In the genomic region with DNA sequence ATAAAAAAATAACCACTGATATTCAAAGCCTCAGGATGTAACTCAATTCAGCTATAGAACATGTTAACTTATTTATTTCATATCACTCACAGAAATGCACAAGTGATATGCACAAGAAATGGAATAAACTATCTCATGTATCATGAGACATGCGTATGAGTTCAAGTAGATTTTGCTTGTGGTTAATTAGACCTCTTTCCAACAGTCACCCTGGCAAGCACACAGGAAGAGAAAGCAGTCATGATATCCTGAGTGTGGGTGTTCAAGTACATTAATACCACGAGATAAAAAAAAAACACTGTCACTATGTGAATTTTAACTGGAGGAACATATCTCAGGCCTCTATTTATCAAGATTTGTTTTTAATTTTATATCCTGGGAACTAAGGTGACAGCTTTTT, we compare ENCODE assay signal across 12 cellular contexts.
DNase-seq lines count a peak whose midpoint lies in the region; ATAC-seq and TF ChIP-seq lines count a peak whose summit lies in the region.
"Had no signal": no experiment of that assay in that cellular context is flagged by ENCODE, and none has a peak within 500 bp of the region (broad histone marks: within the 10 kb centered on the region; RNA-seq: fewer than 3 reads in every experiment).

No MANE protein-coding gene starts in this region.

- H3K27me3 ChIP-seq in BLaER1 treated with 17β-estradiol and CSF1 and Interleukin-3, amounts not matched to agents 10 nM and 100 nM: no peaks in the 10 kb centered on the region
- no peaks in the 10 kb centered on the region for H3K27me3 ChIP-seq in upper lobe of right lung
- no peaks in the 10 kb centered on the region for H3K27me3 ChIP-seq in Peyer's patch
- H3K27me3 ChIP-seq: BE2C had no signal

- H3K4me2 ChIP-seq in BLaER1 treated with 17β-estradiol and CSF1 and Interleukin-3, amounts not matched to agents 10 nM and 100 nM: peak overlapping the region; percentile 0 to 54 (median 39); a peak in 20 of 22 replicates

- no peaks in the 10 kb centered on the region for H3K36me3 ChIP-seq in BLaER1 treated with 17β-estradiol and CSF1 and Interleukin-3, amounts not matched to agents 10 nM and 100 nM
- H3K36me3 ChIP-seq in SK-N-MC (ENCODE audit: insufficient read depth, low read length) (no peaks in the 10 kb centered on the region), upper lobe of right lung (no peaks in the 10 kb centered on the region), Peyer's patch (no peaks in the 10 kb centered on the region)
- H3K36me3 ChIP-seq: BE2C had no signal

- no peak overlapping the region for H3K9ac ChIP-seq in BLaER1 treated with 17β-estradiol and CSF1 and Interleukin-3, amounts not matched to agents 10 nM and 100 nM
- no peak overlapping the region for H3K9ac ChIP-seq in SK-N-MC (ENCODE audit: insufficient read length)

- ATAC-seq in GM18867 (IDR thresholded peaks at IDR 0.05; ENCODE audit: unreplicated experiment): peak; percentile 40
- peak; percentile 30 for ATAC-seq in upper lobe of right lung
- ATAC-seq in HG03378 (IDR thresholded peaks at IDR 0.05; ENCODE audit: unreplicated experiment): no peak
- ATAC-seq: HCT116 had no signal

- DNase-seq in SK-N-MC (ENCODE audit: low read depth, low spot score): peak; percentile 77
- no peak for DNase-seq in upper lobe of right lung
- DNase-seq in cortex of kidney (lab: John Stamatoyannopoulos, UW): no peak
- no peak for DNase-seq in Peyer's patch
- DNase-seq: BE2C; Calu3; CD4-positive, CD25-positive, alpha-beta regulatory T cell; DMS79 had no signal

- TF ChIP-seq POLR2A in Peyer's patch (IDR thresholded peaks at IDR 0.05): no peak

- intact Hi-C loops in upper lobe of right lung (cut with DNase I): no loop called here

- H4K20me1 ChIP-seq in BLaER1 treated with 17β-estradiol and CSF1 and Interleukin-3, amounts not matched to agents 10 nM and 100 nM: no peaks in the 10 kb centered on the region

- no peak overlapping the region for H3K4me3 ChIP-seq in BLaER1 treated with 17β-estradiol and CSF1 and Interleukin-3, amounts not matched to agents 10 nM and 100 nM
- H3K4me3 ChIP-seq in SK-N-MC (no peak overlapping the region), upper lobe of right lung (no peak overlapping the region), Peyer's patch (no peak overlapping the region)

- 0 out of 22 replicates have a peak, but pooled peaks cover 0 to 4% (median 0%) of the 10 kb centered on the region in 11 experiments for H3K9me3 ChIP-seq in BLaER1 treated with 17β-estradiol and CSF1 and Interleukin-3, amounts not matched to agents 10 nM and 100 nM (replicated peaks in 1 of 11)
- H3K9me3 ChIP-seq in SK-N-MC (ENCODE audit: low read depth, low read length): no peaks in the 10 kb centered on the region
- H3K9me3 ChIP-seq in upper lobe of right lung: no peaks in the 10 kb centered on the region
- H3K9me3 ChIP-seq in Peyer's patch: no peaks in the 10 kb centered on the region
- H3K9me3 ChIP-seq: BE2C had no signal

- peaks cover 7 to 21% (median 16%) of the 10 kb centered on the region in 10 experiments; a peak in 15 of 20 replicates for H3K4me1 ChIP-seq in BLaER1 treated with 17β-estradiol and CSF1 and Interleukin-3, amounts not matched to agents 10 nM and 100 nM
- H3K4me1 ChIP-seq in upper lobe of right lung (no peaks in the 10 kb centered on the region), Peyer's patch (no peaks in the 10 kb centered on the region)

- H3K27ac ChIP-seq in BLaER1 treated with 17β-estradiol and CSF1 and Interleukin-3, amounts not matched to agents 10 nM and 100 nM: no peak overlapping the region
- no peak overlapping the region for H3K27ac ChIP-seq in SK-N-MC
- H3K27ac ChIP-seq in upper lobe of right lung: no peak overlapping the region
- no peak overlapping the region for H3K27ac ChIP-seq in Peyer's patch

- no peak for TF ChIP-seq CTCF in upper lobe of right lung (IDR thresholded peaks at IDR 0.05)
- no peak for TF ChIP-seq CTCF in Peyer's patch (IDR thresholded peaks at IDR 0.05)
